In genomic region chr5:53063791-53064190, GRCh38 we compare ENCODE assay signal across 29 cellular contexts.
"Had no signal": no experiment of that assay in that cellular context is flagged by ENCODE, and none has a peak within 500 bp of the region (broad histone marks: within the 10 kb centered on the region; RNA-seq: fewer than 3 reads in every experiment).

No MANE protein-coding gene starts in this region.

- H3K27ac ChIP-seq: coronary artery, foreskin keratinocyte, heart right ventricle, left lung, lower lobe of right lung, neural progenitor cell, right lobe of liver, skin epidermis, stomach, thyroid gland, upper lobe of right lung, WERI-Rb-1 had no signal

- H3K27me3 ChIP-seq: foreskin keratinocyte, heart right ventricle, left lung, neural progenitor cell, right lobe of liver, stomach, thyroid gland, upper lobe of right lung had no signal

- H3K27ac Mint-ChIP-seq: activated CD4-positive, alpha-beta memory T cell treated with anti-CD3 and anti-CD28 coated beads for 36 hours; activated CD4-positive, alpha-beta T cell treated with anti-CD3 and anti-CD28 coated beads, Interleukin-2, amount 10 ng/mL, durations not matched to agents 24 days and 14 days; activated naive CD4-positive, alpha-beta T cell treated with anti-CD3 and anti-CD28 coated beads, Interleukin-2, amount 10 ng/mL, durations not matched to agents 7 days and 5 days; natural killer cell; neural progenitor cell; stimulated activated naive B cell treated with anti-CD40 and anti-IgM and Interleukin-4, amounts not matched to agents 10 μg/mL and 1 μg/mL and 100 μg/mL, for 72 hours had no signal

- H3K4me2 ChIP-seq: neural progenitor cell had no signal

- H3K36me3 Mint-ChIP-seq: natural killer cell; stimulated activated naive B cell treated with anti-CD40 and anti-IgM and Interleukin-4, amounts not matched to agents 10 μg/mL and 1 μg/mL and 100 μg/mL, for 72 hours had no signal

- H3K4me3 ChIP-seq: coronary artery, dorsolateral prefrontal cortex, heart right ventricle, left lung, lower lobe of right lung, neural progenitor cell, right lobe of liver, skin epidermis, stomach, thyroid gland, upper lobe of right lung had no signal

- H2AFZ ChIP-seq: neural progenitor cell had no signal

- H3K4me3 Mint-ChIP-seq: activated CD4-positive, alpha-beta memory T cell treated with anti-CD3 and anti-CD28 coated beads for 36 hours; activated CD4-positive, alpha-beta T cell treated with anti-CD3 and anti-CD28 coated beads, Interleukin-2, amount 10 ng/mL, durations not matched to agents 24 days and 14 days; activated naive CD4-positive, alpha-beta T cell treated with anti-CD3 and anti-CD28 coated beads, Interleukin-2, amount 10 ng/mL, durations not matched to agents 7 days and 5 days; central memory CD8-positive, alpha-beta T cell; natural killer cell; neural progenitor cell; stimulated activated naive B cell treated with anti-CD40 and anti-IgM and Interleukin-4, amounts not matched to agents 10 μg/mL and 1 μg/mL and 100 μg/mL, for 72 hours had no signal

- H3K4me1 ChIP-seq: foreskin keratinocyte, left lung, lower lobe of right lung, neural progenitor cell, right lobe of liver, stomach, thyroid gland, upper lobe of right lung had no signal

- H3K9ac ChIP-seq: neural progenitor cell had no signal

- ATAC-seq: activated CD4-positive, CD25-positive, alpha-beta regulatory T cell treated with anti-CD3 and anti-CD28 coated beads, Interleukin-2, amount 50 U/mL, for 24 hours; foreskin keratinocyte; heart right ventricle; left lung; lower lobe of right lung; natural killer cell; right lobe of liver; stimulated activated naive B cell treated with anti-CD40 and anti-IgM and Interleukin-4, amounts not matched to agents 10 μg/mL and 1 μg/mL and 100 μg/mL, for 72 hours; upper lobe of right lung had no signal

- H3K4me1 Mint-ChIP-seq: central memory CD8-positive, alpha-beta T cell; natural killer cell; stimulated activated naive B cell treated with anti-CD40 and anti-IgM and Interleukin-4, amounts not matched to agents 10 μg/mL and 1 μg/mL and 100 μg/mL, for 72 hours had no signal

- H3K27me3 Mint-ChIP-seq: activated CD4-positive, alpha-beta memory T cell treated with anti-CD3 and anti-CD28 coated beads for 36 hours; activated CD4-positive, alpha-beta T cell treated with anti-CD3 and anti-CD28 coated beads, Interleukin-2, amount 10 ng/mL, durations not matched to agents 24 days and 14 days; activated naive CD4-positive, alpha-beta T cell treated with anti-CD3 and anti-CD28 coated beads, Interleukin-2, amount 10 ng/mL, durations not matched to agents 7 days and 5 days; stimulated activated naive B cell treated with anti-CD40 and anti-IgM and Interleukin-4, amounts not matched to agents 10 μg/mL and 1 μg/mL and 100 μg/mL, for 72 hours had no signal

- H3K36me3 ChIP-seq: neural progenitor cell, right lobe of liver, WERI-Rb-1 had no signal

- H3K9me3 ChIP-seq: heart right ventricle, left lung, lower lobe of right lung, right lobe of liver, stomach, thyroid gland, upper lobe of right lung had no signal

- DNase-seq: activated CD4-positive, alpha-beta memory T cell treated with anti-CD3 and anti-CD28 coated beads for 36 hours; activated CD4-positive, alpha-beta T cell treated with anti-CD3 and anti-CD28 coated beads, Interleukin-2, amount 10 ng/mL, durations not matched to agents 24 days and 14 days; activated CD8-positive, alpha-beta memory T cell treated with anti-CD3 and anti-CD28 coated beads, Interleukin-2, amount 50 U/mL, for 4 hours; activated gamma-delta T cell; activated naive CD4-positive, alpha-beta T cell treated with anti-CD3 and anti-CD28 coated beads, Interleukin-2, amount 10 ng/mL, durations not matched to agents 7 days and 5 days; activated T-cell treated with anti-CD3 and anti-CD28 coated beads, Interleukin-2, amount 50 U/mL, for 1 hour; dorsolateral prefrontal cortex; effector memory CD4-positive, alpha-beta T cell; erythroblast; foreskin keratinocyte; heart right ventricle; left lung; lower lobe of right lung; natural killer cell; occipital lobe; right lobe of liver; stimulated activated CD4-positive, alpha-beta T cell treated with anti-CD3 and anti-CD28 coated beads, Interleukin-15, amount 100 ng/mL, for 24 hours; stimulated activated CD4-positive, alpha-beta T cell treated with anti-CD3 and anti-CD28 coated beads, Interleukin-2, amount 100 ng/mL, for 24 hours; stimulated activated naive B cell treated with anti-CD40 and anti-IgM and Interleukin-4, amounts not matched to agents 10 μg/mL and 1 μg/mL and 100 μg/mL, for 72 hours; stomach; T-helper 9 cell; thyroid gland; upper lobe of right lung; WERI-Rb-1 had no signal
